Comparison of ENCODE assay signal across 1 cellular context in genomic region chr3:77079988-77080585, GRCh38.
TF ChIP-seq lines count a peak whose summit lies in the region.

No MANE protein-coding gene starts in this region.

TF ChIP-seq in K562, 482 proteins besides CTCF, POLR2A, EP300 and RAD21 (continued from another document):
- peak; percentile 26; the same call in 1 of the 2 replicates for TF ChIP-seq PKNOX1 (IDR thresholded peaks at IDR 0.05)
- TF ChIP-seq, protein P1, sequence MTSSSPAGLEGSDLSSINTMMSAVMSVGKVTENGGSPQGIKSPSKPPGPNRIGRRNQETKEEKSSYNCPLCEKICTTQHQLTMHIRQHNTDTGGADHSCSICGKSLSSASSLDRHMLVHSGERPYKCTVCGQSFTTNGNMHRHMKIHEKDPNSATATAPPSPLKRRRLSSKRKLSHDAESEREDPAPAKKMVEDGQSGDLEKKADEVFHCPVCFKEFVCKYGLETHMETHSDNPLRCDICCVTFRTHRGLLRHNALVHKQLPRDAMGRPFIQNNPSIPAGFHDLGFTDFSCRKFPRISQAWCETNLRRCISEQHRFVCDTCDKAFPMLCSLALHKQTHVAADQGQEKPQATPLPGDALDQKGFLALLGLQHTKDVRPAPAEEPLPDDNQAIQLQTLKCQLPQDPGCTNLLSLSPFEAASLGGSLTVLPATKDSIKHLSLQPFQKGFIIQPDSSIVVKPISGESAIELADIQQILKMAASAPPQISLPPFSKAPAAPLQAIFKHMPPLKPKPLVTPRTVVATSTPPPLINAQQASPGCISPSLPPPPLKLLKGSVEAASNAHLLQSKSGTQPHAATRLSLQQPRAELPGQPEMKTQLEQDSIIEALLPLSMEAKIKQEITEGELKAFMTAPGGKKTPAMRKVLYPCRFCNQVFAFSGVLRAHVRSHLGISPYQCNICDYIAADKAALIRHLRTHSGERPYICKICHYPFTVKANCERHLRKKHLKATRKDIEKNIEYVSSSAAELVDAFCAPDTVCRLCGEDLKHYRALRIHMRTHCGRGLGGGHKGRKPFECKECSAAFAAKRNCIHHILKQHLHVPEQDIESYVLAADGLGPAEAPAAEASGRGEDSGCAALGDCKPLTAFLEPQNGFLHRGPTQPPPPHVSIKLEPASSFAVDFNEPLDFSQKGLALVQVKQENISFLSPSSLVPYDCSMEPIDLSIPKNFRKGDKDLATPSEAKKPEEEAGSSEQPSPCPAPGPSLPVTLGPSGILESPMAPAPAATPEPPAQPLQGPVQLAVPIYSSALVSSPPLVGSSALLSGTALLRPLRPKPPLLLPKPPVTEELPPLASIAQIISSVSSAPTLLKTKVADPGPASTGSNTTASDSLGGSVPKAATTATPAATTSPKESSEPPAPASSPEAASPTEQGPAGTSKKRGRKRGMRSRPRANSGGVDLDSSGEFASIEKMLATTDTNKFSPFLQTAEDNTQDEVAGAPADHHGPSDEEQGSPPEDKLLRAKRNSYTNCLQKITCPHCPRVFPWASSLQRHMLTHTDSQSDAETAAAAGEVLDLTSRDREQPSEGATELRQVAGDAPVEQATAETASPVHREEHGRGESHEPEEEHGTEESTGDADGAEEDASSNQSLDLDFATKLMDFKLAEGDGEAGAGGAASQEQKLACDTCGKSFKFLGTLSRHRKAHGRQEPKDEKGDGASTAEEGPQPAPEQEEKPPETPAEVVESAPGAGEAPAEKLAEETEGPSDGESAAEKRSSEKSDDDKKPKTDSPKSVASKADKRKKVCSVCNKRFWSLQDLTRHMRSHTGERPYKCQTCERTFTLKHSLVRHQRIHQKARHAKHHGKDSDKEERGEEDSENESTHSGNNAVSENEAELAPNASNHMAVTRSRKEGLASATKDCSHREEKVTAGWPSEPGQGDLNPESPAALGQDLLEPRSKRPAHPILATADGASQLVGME (CRISPR knock-in tag; IDR thresholded peaks at IDR 0.05) = no peak
